8 cellular contexts compared by ENCODE assay signal in the genomic region with DNA sequence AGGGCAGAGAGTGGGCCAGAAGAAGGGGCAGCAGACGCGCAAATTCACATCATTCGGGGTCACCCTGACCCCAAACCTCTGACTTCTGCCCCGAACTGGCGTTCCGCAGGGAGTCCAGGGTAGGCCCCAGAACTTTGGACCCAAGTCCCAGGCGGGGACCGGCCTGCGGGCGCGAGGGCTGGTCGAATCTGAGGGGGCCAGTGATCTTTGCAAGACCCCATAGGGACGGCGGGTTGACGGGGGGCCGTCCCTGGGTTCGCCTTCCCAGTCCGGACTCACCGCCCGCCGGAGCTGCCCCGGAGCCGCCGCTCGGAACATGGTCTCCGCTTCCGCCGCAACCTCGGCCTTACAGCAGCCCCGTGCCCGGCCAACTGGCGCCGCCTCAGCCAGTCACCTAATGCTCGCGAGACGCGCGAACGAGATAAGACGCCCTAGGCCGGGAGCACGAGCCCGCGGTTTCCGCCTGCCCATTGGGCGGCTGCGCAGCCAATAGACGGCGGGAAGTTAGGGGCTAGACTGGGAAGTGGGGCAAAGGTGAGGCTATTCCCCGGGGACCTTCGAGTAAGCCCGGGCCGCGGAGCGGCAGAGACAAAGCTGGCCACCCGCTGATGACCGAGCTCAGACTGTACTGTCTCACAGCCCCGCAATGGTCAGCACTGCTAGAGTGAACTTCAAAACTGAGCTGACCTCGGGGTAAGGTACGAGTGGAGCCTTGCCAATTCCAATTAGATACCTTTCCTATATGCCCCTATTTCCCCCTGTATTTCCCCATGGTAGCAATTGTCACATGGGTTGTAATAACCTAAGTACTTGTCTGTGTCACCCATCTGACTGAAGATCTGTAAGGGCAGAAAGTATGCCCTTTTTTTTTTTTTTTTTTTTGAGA. TPM values are rescaled to one million over a fixed set of nuclear protein-coding genes. Genes with fewer than 3 reads are reported as not detected.
DNase-seq lines count a peak whose midpoint lies in the region; ATAC-seq, FAIRE-seq and TF ChIP-seq lines count a peak whose summit lies in the region.

TSS of gene ETFA (minus strand) at position 399 of the 886 bp plus-strand sequence. CDS start at position 318, 81 bp downstream.

- peak within 1 kb of the TSS; percentile 88 to 91 (median 89) for H3K4me3 Mint-ChIP-seq in immature natural killer cell

- H3K4me1 Mint-ChIP-seq in immature natural killer cell = peaks cover 36 to 54% of the 10 kb centered on the region in 2 donors

- no peaks in the 10 kb centered on the region for H3K36me3 ChIP-seq in bronchial epithelial cell (ENCODE audit: control insufficient read depth, insufficient read depth, low read length)

- H3K36me3 Mint-ChIP-seq in immature natural killer cell = no peaks in the 10 kb centered on the region

- TF ChIP-seq CTCF in WI38 (IDR thresholded peaks at IDR 0.05; ENCODE audit: low read depth, low read length) (no peak), bronchial epithelial cell (IDR thresholded peaks at IDR 0.05; ENCODE audit: insufficient read depth, low read length, severe bottlenecking) (no peak)

- ATAC-seq in GM18909 (IDR thresholded peaks at IDR 0.05; ENCODE audit: poor library complexity, unreplicated experiment) (peak; percentile 98), HG03159 (IDR thresholded peaks at IDR 0.05; ENCODE audit: unreplicated experiment) (peak; percentile 98)

- no peak for FAIRE-seq in bronchial epithelial cell (lab: Jason Lieb, UNC)

- no peaks in the 10 kb centered on the region for H3K9me3 Mint-ChIP-seq in immature natural killer cell

- H3K4me3 ChIP-seq in WI38 (ENCODE audit: low read depth, low read length) = peak within 1 kb of the TSS; percentile 95
- H3K4me3 ChIP-seq in bronchial epithelial cell (ENCODE audit: low read depth, low read length) = peak within 1 kb of the TSS; percentile 64

- peak within 1 kb of the TSS; percentile 86 to 92 (median 90) for H3K27ac Mint-ChIP-seq in immature natural killer cell

- DNase-seq in AG08395 (ENCODE audit: low spot score) (peak; percentile 99), NCI-H2227 (lab: John Stamatoyannopoulos, UW; ENCODE audit: unreplicated experiment) (peak; percentile 95), bronchial epithelial cell (ENCODE audit: low read depth) (peak; percentile 85), immature natural killer cell (peak; percentile 89 to 91 (median 90)), smooth muscle cell of the brain vasculature (ENCODE audit: low read depth, low spot score) (peak; percentile 85)

- H3K27me3 Mint-ChIP-seq in immature natural killer cell (ENCODE audit: low read depth in 3 of 3) = peaks cover 1 to 9% (median 4%) of the 10 kb centered on the region in 3 donors

- no peaks in the 10 kb centered on the region for H3K27me3 ChIP-seq in bronchial epithelial cell (ENCODE audit: control insufficient read depth, insufficient read depth, low read length)

RNA-seq across cellular contexts. Expression of gene ETFA, which starts in this region (rescaled TPM):
- 144 and 223 TPM in 2 replicates for total RNA-seq in bronchial epithelial cell
- 100 to 1,000 TPM; 146 to 157 (median 157) TPM for polyA plus RNA-seq in immature natural killer cell

Comparison
In these comparisons a context has a peak if more than half of its experiments do, and no peak if none do; other contexts are left out.
1. Peak in every context shown above with its lines: DNase-seq, ATAC-seq and H3K4me3 ChIP-seq.